8 cellular contexts compared by ENCODE assay signal in genomic region chr21:38660333-38661295, GRCh38.
DNase-seq lines count a peak whose midpoint lies in the region; ATAC-seq, FAIRE-seq and TF ChIP-seq lines count a peak whose summit lies in the region.

No MANE protein-coding gene starts in this region.

- 0 to 2% (median 1%) methylated on average over 33 to 121 of the region's 121 CpGs for WGBS in adrenal gland, 4 donors

- H3K27me3 ChIP-seq in adrenal gland = peaks cover 38% of the 10 kb centered on the region
- peaks cover 0 to 32% (median 13%) of the 10 kb centered on the region in 5 donors for H3K27me3 ChIP-seq in subcutaneous abdominal adipose tissue (ENCODE audit: control insufficient read depth in 5 of 5, insufficient read depth in 4 of 5, low read length in 5 of 5)

- H3K4me3 ChIP-seq in adrenal gland = peak overlapping the region in 1 of 4 donors; percentile 52
- H3K4me3 ChIP-seq in kidney (ENCODE audit: low read length in 2 of 2) = peak overlapping the region; percentile 55 to 59
- H3K4me3 ChIP-seq in subcutaneous abdominal adipose tissue (ENCODE audit: low read depth in 1 of 5, low read length in 5 of 5) = peak overlapping the region; percentile 30 to 69 (median 66)

- TF ChIP-seq POLR2A in adrenal gland (IDR thresholded peaks at IDR 0.05) = no peak

- TF ChIP-seq CTCF in adrenal gland (IDR thresholded peaks at IDR 0.05) (no peak), kidney (IDR thresholded peaks at IDR 0.05; ENCODE audit: borderline replicate concordance, extremely low read depth, insufficient read depth) (no peak)

- peak overlapping the region in 1 of 2 donors; percentile 34 for H3K9ac ChIP-seq in kidney (ENCODE audit: low read length in 2 of 2)
- peak overlapping the region in 1 of 5 donors; percentile 40 for H3K9ac ChIP-seq in subcutaneous abdominal adipose tissue (ENCODE audit: low read length in 5 of 5)

- peak overlapping the region in 2 of 5 donors; percentile 44 to 53 for H3K27ac ChIP-seq in adrenal gland
- H3K27ac ChIP-seq in kidney (ENCODE audit: low read depth in 2 of 2, low read length in 2 of 2) = peak overlapping the region; percentile 43 to 81
- H3K27ac ChIP-seq in subcutaneous abdominal adipose tissue (ENCODE audit: low read depth, low read length) = no peak overlapping the region

- no peak for FAIRE-seq in kidney (lab: Jason Lieb, UNC)

- H3K4me1 ChIP-seq in adrenal gland (replicated peaks in 1 of 2) (no peaks in the 10 kb centered on the region), kidney (ENCODE audit: control insufficient read depth in 1 of 2, insufficient read depth in 1 of 2, low read depth in 1 of 2, low read length in 2 of 2) (no peaks in the 10 kb centered on the region), subcutaneous abdominal adipose tissue (ENCODE audit: control insufficient read depth in 5 of 5, insufficient read depth in 5 of 5, low read length in 5 of 5) (peaks cover 0 to 19% (median 12%) of the 10 kb centered on the region in 5 donors)

- intact Hi-C loops in adrenal gland (cut with DNase I) (no loop called here), kidney (cut with DNase I) (no loop called here), posterior vena cava (cut with DNase I) (no loop called here)

- DNase-seq in NCI-H2227 (lab: John Stamatoyannopoulos, UW; ENCODE audit: unreplicated experiment) (peak; percentile 3), NCI-H2227 treated with DMSO at 0.1 percent for 48 hours (lab: John Stamatoyannopoulos, UW) (no peak), adrenal gland (peak in 4 of 7 donors; percentile 2 to 26 (median 15)), kidney (peak; percentile 83), posterior vena cava (ENCODE audit: low spot score) (no peak)

- no peaks in the 10 kb centered on the region for H3K9me3 ChIP-seq in adrenal gland (replicated peaks in 1 of 3)
- H3K9me3 ChIP-seq in kidney (ENCODE audit: control insufficient read depth in 1 of 2, low read length in 2 of 2) = no peaks in the 10 kb centered on the region
- H3K9me3 ChIP-seq in subcutaneous abdominal adipose tissue (ENCODE audit: control insufficient read depth in 5 of 5, low read length in 5 of 5) = no peaks in the 10 kb centered on the region

- no peak for ATAC-seq in HG03520 (IDR thresholded peaks at IDR 0.05; ENCODE audit: unreplicated experiment)
- no peak for ATAC-seq in GM21367 (IDR thresholded peaks at IDR 0.05; ENCODE audit: unreplicated experiment)

- H3K36me3 ChIP-seq in adrenal gland (replicated peaks in 1 of 2) (no peaks in the 10 kb centered on the region), kidney (ENCODE audit: control insufficient read depth in 1 of 2, insufficient read depth in 2 of 2, low read length in 2 of 2) (no peaks in the 10 kb centered on the region), subcutaneous abdominal adipose tissue (ENCODE audit: control insufficient read depth in 5 of 5, insufficient read depth in 5 of 5, low read length in 5 of 5) (no peaks in the 10 kb centered on the region)

Comparison
In these comparisons a context has a peak if more than half of its experiments do, and no peak if none do; other contexts are left out.
1. DNase-seq: peak in NCI-H2227 (single experiment), adrenal gland (4 of 7) and kidney (single experiment); none in NCI-H2227 treated with DMSO at 0.1 percent for 48 hours (single experiment) and posterior vena cava (single experiment).